In genomic region chr17:43874293-43874692, GRCh38 we compare ENCODE assay signal across 22 cellular contexts. TPM values are rescaled to one million over a fixed set of nuclear protein-coding genes. Genes with fewer than 3 reads are reported as not detected.
"Had no signal": no experiment of that assay in that cellular context is flagged by ENCODE, and none has a peak within 500 bp of the region (broad histone marks: within the 10 kb centered on the region; RNA-seq: fewer than 3 reads in every experiment).

No MANE protein-coding gene starts in this region.

- H3K4me1 Mint-ChIP-seq: activated naive CD4-positive, alpha-beta T cell treated with anti-CD3 and anti-CD28 coated beads, Interleukin-2, amount 50 U/mL, for 24 hours had no signal

- H3K4me3 ChIP-seq: adrenal gland, skin epidermis, testis, upper lobe of right lung had no signal

- H3K4me3 Mint-ChIP-seq: activated naive CD4-positive, alpha-beta T cell treated with anti-CD3 and anti-CD28 coated beads, Interleukin-2, amount 50 U/mL, for 24 hours; effector memory CD8-positive, alpha-beta T cell; nephron; stimulated activated effector memory CD8-positive, alpha-beta T cell treated with anti-CD3 and anti-CD28 coated beads, Interleukin-12 subunit alpha, Interleukin-12 subunit beta, amount 100 ng/mL, for 72 hours had no signal

- H3K27ac Mint-ChIP-seq: activated naive CD4-positive, alpha-beta T cell treated with anti-CD3 and anti-CD28 coated beads, Interleukin-2, amount 50 U/mL, for 24 hours; effector memory CD8-positive, alpha-beta T cell; nephron had no signal

- H3K27ac ChIP-seq: adrenal gland, skin epidermis, testis, upper lobe of right lung had no signal

- H3K9me3 ChIP-seq: adrenal gland, testis, upper lobe of right lung had no signal

- H3K36me3 Mint-ChIP-seq: activated naive CD4-positive, alpha-beta T cell treated with anti-CD3 and anti-CD28 coated beads, Interleukin-2, amount 50 U/mL, for 24 hours; stimulated activated effector memory CD8-positive, alpha-beta T cell treated with anti-CD3 and anti-CD28 coated beads, Interleukin-12 subunit alpha, Interleukin-12 subunit beta, amount 100 ng/mL, for 72 hours had no signal

- H3K4me1 ChIP-seq: upper lobe of right lung had no signal

- ATAC-seq: effector memory CD8-positive, alpha-beta T cell; stimulated activated effector memory CD8-positive, alpha-beta T cell treated with anti-CD3 and anti-CD28 coated beads, Interleukin-12 subunit alpha, Interleukin-12 subunit beta, amount 100 ng/mL, for 72 hours; upper lobe of right lung had no signal

- H3K27me3 ChIP-seq: adrenal gland, testis had no signal

- DNase-seq: activated CD4-positive, alpha-beta T cell treated with anti-CD3 and anti-CD28 coated beads, Interleukin-2, amount 50 U/mL, for 4 hours; activated gamma-delta T cell; adrenal gland; dermis blood vessel endothelial cell; effector memory CD8-positive, alpha-beta T cell; hypothalamus; kidney; mesenchymal stem cell; stimulated activated CD4-positive, alpha-beta T cell treated with anti-CD3 and anti-CD28 coated beads, Interleukin-15, amount 100 ng/mL, for 24 hours; stimulated activated CD4-positive, alpha-beta T cell treated with anti-CD3 and anti-CD28 coated beads, Interleukin-4, amount 100 ng/mL, for 1 hour; testis; upper lobe of right lung had no signal

- H3K9me3 Mint-ChIP-seq: activated naive CD4-positive, alpha-beta T cell treated with anti-CD3 and anti-CD28 coated beads, Interleukin-2, amount 50 U/mL, for 24 hours; effector memory CD8-positive, alpha-beta T cell; nephron; stimulated activated effector memory CD8-positive, alpha-beta T cell treated with anti-CD3 and anti-CD28 coated beads, Interleukin-12 subunit alpha, Interleukin-12 subunit beta, amount 100 ng/mL, for 72 hours had no signal

- H3K36me3 ChIP-seq: adrenal gland, upper lobe of right lung had no signal

RNA-seq across cellular contexts. Expression of gene CD300LG, which starts 27.3 kb away (rescaled TPM):
- total RNA-seq: astrocyte; bronchial epithelial cell; chondrocyte; glomerular endothelial cell; renal cortical epithelial cell; T-helper 2 cell treated with Interferon-gamma antibody and Interleukin-4, amounts not matched to agents 100 ng/mL and 5 ng/mL, for 36 hours had no signal

RNA-seq across cellular contexts. Expression of gene MPP3, which starts 41.3 kb away (rescaled TPM):
- total RNA-seq: T-helper 2 cell treated with Interferon-gamma antibody and Interleukin-4, amounts not matched to agents 100 ng/mL and 5 ng/mL, for 36 hours had no signal
